In genomic region chr6:134347916-134348805, GRCh38 we compare ENCODE assay signal across 9 cellular contexts. TPM values are rescaled to one million over a fixed set of nuclear protein-coding genes. Genes with fewer than 3 reads are reported as not detected.
DNase-seq lines count a peak whose midpoint lies in the region; FAIRE-seq and TF ChIP-seq lines count a peak whose summit lies in the region.
"Had no signal": no experiment of that assay in that cellular context is flagged by ENCODE, and none has a peak within 500 bp of the region (broad histone marks: within the 10 kb centered on the region; RNA-seq: fewer than 3 reads in every experiment).

No MANE protein-coding gene starts in this region.

- H3K9me2 ChIP-seq in Karpas-422 (replicated peaks; ENCODE audit: insufficient read depth, low read length) (no peaks in the 10 kb centered on the region), hepatocyte (replicated peaks; ENCODE audit: insufficient read depth) (no peaks in the 10 kb centered on the region)

- intact Hi-C loops in breast epithelium (cut with DNase I; ENCODE audit: low total_unique reads) (no loop called here), prostate gland (cut with DNase I) (no loop called here)

- peak; percentile 51 for FAIRE-seq in HTR-8/SVneo (lab: Jason Lieb, UNC)

- H3K4me3 ChIP-seq in breast epithelium (peak overlapping the region in 2 of 3 donors; percentile 15 to 26), Karpas-422 (ENCODE audit: low read length) (no peak overlapping the region), prostate gland (no peak overlapping the region), hepatocyte (no peak overlapping the region)

- H3K79me2 ChIP-seq in Karpas-422 (ENCODE audit: low read length) (no peaks in the 10 kb centered on the region), hepatocyte (no peaks in the 10 kb centered on the region)

- no peak overlapping the region for H3K9ac ChIP-seq in Karpas-422 (ENCODE audit: low read length)

- TF ChIP-seq POLR2A in breast epithelium (IDR thresholded peaks at IDR 0.05) = no peak
- TF ChIP-seq POLR2A in prostate gland (IDR thresholded peaks at IDR 0.05) = no peak

- H3K4me2 ChIP-seq in Karpas-422 (ENCODE audit: low read depth, low read length, poor library complexity, severe bottlenecking) (no peak overlapping the region), hepatocyte (no peak overlapping the region)

- peak; percentile 62 for DNase-seq in HTR-8/SVneo (ENCODE audit: insufficient read length, low spot score)
- peak in 1 of 2 donors; percentile 75 for DNase-seq in breast epithelium (ENCODE audit: low spot score in 2 of 2)
- peak; percentile 28 for DNase-seq in hepatic stellate cell (ENCODE audit: low spot score)
- no peak for DNase-seq in Karpas-422
- no peak for DNase-seq in prostate gland (ENCODE audit: low spot score)
- DNase-seq in hepatocyte (ENCODE audit: low spot score) = no peak
- DNase-seq in NCI-H146 treated with DMSO at 0.1 percent for 48 hours (lab: John Stamatoyannopoulos, UW; ENCODE audit: unreplicated experiment) = no peak
- DNase-seq: T-helper 9 cell had no signal

- no peaks in the 10 kb centered on the region for H4K20me1 ChIP-seq in Karpas-422 (ENCODE audit: insufficient read depth, low read depth, low read length)
- no peaks in the 10 kb centered on the region for H4K20me1 ChIP-seq in hepatocyte (ENCODE audit: insufficient read depth, poor library complexity, severe bottlenecking)

- H3K27ac ChIP-seq in breast epithelium (peak overlapping the region; percentile 64 to 81), temporal lobe (ENCODE audit: low read depth, low read length) (peak overlapping the region; percentile 55), Karpas-422 (ENCODE audit: low read length) (no peak overlapping the region), prostate gland (no peak overlapping the region), hepatocyte (no peak overlapping the region)

- H3K36me3 ChIP-seq in breast epithelium (no peaks in the 10 kb centered on the region), Karpas-422 (ENCODE audit: insufficient read depth, low read length) (no peaks in the 10 kb centered on the region), prostate gland (no peaks in the 10 kb centered on the region), hepatocyte (replicated peaks; ENCODE audit: insufficient read depth, low read depth) (no peaks in the 10 kb centered on the region)

- H3K4me1 ChIP-seq in breast epithelium (no peaks in the 10 kb centered on the region), Karpas-422 (ENCODE audit: low read length) (no peaks in the 10 kb centered on the region), prostate gland (replicated peaks) (no peaks in the 10 kb centered on the region), hepatocyte (ENCODE audit: insufficient read depth) (no peaks in the 10 kb centered on the region)

- H3K27me3 ChIP-seq in breast epithelium (no peaks in the 10 kb centered on the region), Karpas-422 (ENCODE audit: low read length) (no peaks in the 10 kb centered on the region), prostate gland (replicated peaks; ENCODE audit: insufficient read depth) (no peaks in the 10 kb centered on the region), hepatocyte (no peaks in the 10 kb centered on the region)

- 80% methylated on average over 22 of the region's 22 CpGs for WGBS in prostate gland
- WGBS in hepatocyte (ENCODE audit: low lambda C conversion rate, missing lambda C conversion rate) = 92% methylated on average over 22 of the region's 22 CpGs

- H2AFZ ChIP-seq in Karpas-422 (ENCODE audit: low read length) = no peak overlapping the region
- H2AFZ ChIP-seq in hepatocyte = no peak overlapping the region

- H3K9me3 ChIP-seq in breast epithelium (no peaks in the 10 kb centered on the region), Karpas-422 (ENCODE audit: low read length) (no peaks in the 10 kb centered on the region), prostate gland (no peaks in the 10 kb centered on the region), hepatocyte (ENCODE audit: low read depth) (no peaks in the 10 kb centered on the region)

- no peak for TF ChIP-seq CTCF in breast epithelium (IDR thresholded peaks at IDR 0.05)
- TF ChIP-seq CTCF in prostate gland (IDR thresholded peaks at IDR 0.05) = no peak
- TF ChIP-seq CTCF in hepatocyte (IDR thresholded peaks at IDR 0.05; ENCODE audit: poor library complexity) = no peak

RNA-seq across cellular contexts. Expression of gene SGK1, which starts 30.2 kb away (rescaled TPM):
- total RNA-seq in breast epithelium (100 to 1,000 TPM; 104 to 459 (median 193) TPM), temporal lobe (30.5 TPM), prostate gland (100 to 1,000 TPM; 243 to 260 TPM), hepatocyte (161 and 190 TPM in 2 replicates)
- total RNA-seq in Karpas-422 (2014; rRNA removed; shearing (Covaris generic); ENCODE audit: low replicate concordance) = 2.4 and 5.2 TPM in 2 replicates
- polyA plus RNA-seq in hepatocyte = 145 and 156 TPM in 2 replicates

Comparison
In these comparisons a context has a peak if more than half of its experiments do, and no peak if none do; other contexts are left out.
1. DNase-seq: peak in HTR-8/SVneo (single experiment) and hepatic stellate cell (single experiment); none in Karpas-422 (single experiment), prostate gland (single experiment), hepatocyte (single experiment) and NCI-H146 treated with DMSO at 0.1 percent for 48 hours (single experiment).
2. H3K27ac ChIP-seq: peak in breast epithelium (2 of 2) and temporal lobe (single experiment); none in Karpas-422 (single experiment), prostate gland (0 of 2) and hepatocyte (single experiment).
3. H3K4me3 ChIP-seq: peak in breast epithelium (2 of 3); none in Karpas-422 (single experiment), prostate gland (0 of 2) and hepatocyte (single experiment).